Comparison of ENCODE assay signal across 8 cellular contexts in the genomic region with DNA sequence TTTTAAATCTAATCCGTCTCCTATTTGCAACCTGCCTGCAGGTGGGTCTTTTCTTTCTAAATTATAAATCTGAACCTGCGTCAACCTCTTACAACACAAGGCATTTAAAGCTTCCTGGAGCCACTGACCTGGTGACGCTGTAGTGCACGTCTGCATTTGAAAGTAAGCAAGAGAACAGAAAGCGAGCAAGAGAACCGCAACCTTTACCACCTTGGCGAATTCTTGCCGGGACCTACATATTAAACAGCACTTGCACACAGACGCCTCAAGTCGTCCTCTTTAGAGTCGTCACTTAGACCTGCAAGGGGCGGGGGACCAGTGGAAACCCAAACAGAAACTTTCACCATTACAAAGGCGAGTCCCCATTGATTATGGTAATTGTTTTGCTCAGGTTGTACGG. TPM values are rescaled to one million over a fixed set of nuclear protein-coding genes. Genes with fewer than 3 reads are reported as not detected.
DNase-seq lines count a peak whose midpoint lies in the region; ATAC-seq and TF ChIP-seq lines count a peak whose summit lies in the region.

No MANE protein-coding gene starts in this region.

- no peaks in the 10 kb centered on the region for H3K36me3 ChIP-seq in esophagus muscularis mucosa
- no peaks in the 10 kb centered on the region for H3K36me3 ChIP-seq in skeletal muscle satellite cell (ENCODE audit: insufficient read depth, low read length)

- TF ChIP-seq EP300 in esophagus muscularis mucosa (IDR thresholded peaks at IDR 0.05) = no peak

- no peak for TF ChIP-seq CTCF in esophagus muscularis mucosa (IDR thresholded peaks at IDR 0.05)
- no peak for TF ChIP-seq CTCF in GM10266 (IDR thresholded peaks at IDR 0.05; ENCODE audit: control insufficient read depth, insufficient read depth, low read depth, missing control alignments)

- H3K27me3 ChIP-seq in esophagus muscularis mucosa = no peaks in the 10 kb centered on the region
- no peaks in the 10 kb centered on the region for H3K27me3 ChIP-seq in skeletal muscle satellite cell (ENCODE audit: control insufficient read depth, insufficient read depth, low read length)

- H3K4me2 ChIP-seq in skeletal muscle satellite cell (ENCODE audit: low read length) = peak overlapping the region; percentile 72

- peak overlapping the region; percentile 28 to 67 (median 53) for H3K27ac ChIP-seq in esophagus muscularis mucosa (replicated peaks in 1 of 4)

- TF ChIP-seq POLR2A in esophagus muscularis mucosa (IDR thresholded peaks at IDR 0.05; ENCODE audit: low read depth) = no peak

- H3K4me1 ChIP-seq in esophagus muscularis mucosa (peaks cover 6 to 68% (median 56%) of the 10 kb centered on the region in 4 donors), skeletal muscle satellite cell (ENCODE audit: control insufficient read depth, insufficient read depth, low read length) (peaks cover 5% of the 10 kb centered on the region)

- intact Hi-C loops in esophagus muscularis mucosa (cut with DNase I) = no loop called here

- 52% methylated on average over 14 of the region's 14 CpGs for WGBS in esophagus muscularis mucosa

- H3K4me3 ChIP-seq in esophagus muscularis mucosa (peak overlapping the region; percentile 50 to 59 (median 54)), skeletal muscle satellite cell (ENCODE audit: low read length) (no peak overlapping the region)

- DNase-seq in esophagus muscularis mucosa (ENCODE audit: extremely low spot score) (no peak), NCI-H1694 treated with DMSO at 0.1 percent for 48 hours (lab: John Stamatoyannopoulos, UW) (no peak), activated gamma-delta T cell (lab: John Stamatoyannopoulos, UW) (no peak), GM10266 (ENCODE audit: extremely low spot score) (no peak), cerebellum (ENCODE audit: low spot score) (no peak)

- ATAC-seq in GM21360 (IDR thresholded peaks at IDR 0.05; ENCODE audit: unreplicated experiment) (peak; percentile 76), HG03378 (IDR thresholded peaks at IDR 0.05; ENCODE audit: unreplicated experiment) (peak; percentile 72)

- H3K9ac ChIP-seq in skeletal muscle satellite cell (ENCODE audit: low read depth, low read length) = no peak overlapping the region

- no peaks in the 10 kb centered on the region for H3K9me3 ChIP-seq in esophagus muscularis mucosa
- H3K9me3 ChIP-seq in skeletal muscle satellite cell (replicated peaks; ENCODE audit: low read length) = no peaks in the 10 kb centered on the region

RNA-seq across cellular contexts. Expression of gene GLI3, which starts 9.5 kb away (rescaled TPM):
- total RNA-seq in esophagus muscularis mucosa (10 to 100 TPM; 11.7 to 17.8 (median 13.3) TPM), cerebellum (11.6 TPM)
- total RNA-seq in skeletal muscle satellite cell (2012; rRNA removed) = 2.8 and 3.1 TPM in 2 replicates
